ENCODE assay signal across 8 cellular contexts in genomic region chr6:24667378-24667803, GRCh38. TPM values are rescaled to one million over a fixed set of nuclear protein-coding genes. Genes with fewer than 3 reads are reported as not detected.
DNase-seq lines count a peak whose midpoint lies in the region; ATAC-seq and TF ChIP-seq lines count a peak whose summit lies in the region.

No MANE protein-coding gene starts in this region.

- TF ChIP-seq CTCF in AG09309 (IDR thresholded peaks at IDR 0.05; ENCODE audit: control insufficient read depth, insufficient read depth, low read depth, low read length, missing control alignments) (no peak), colonic mucosa (IDR thresholded peaks at IDR 0.05) (no peak)

- H3K27me3 ChIP-seq in NT2/D1 (ENCODE audit: insufficient read depth, insufficient read length) (no peaks in the 10 kb centered on the region), colonic mucosa (no peaks in the 10 kb centered on the region)

- H3K36me3 ChIP-seq in NT2/D1 (ENCODE audit: insufficient read depth, insufficient read length, low read length) (peaks cover 34% of the 10 kb centered on the region), colonic mucosa (no peaks in the 10 kb centered on the region)

- DNase-seq in AG09309 (ENCODE audit: low read depth) (no peak), NT2/D1 (ENCODE audit: low read depth, low spot score) (no peak), colonic mucosa (peak; percentile 76), midbrain (lab: John Stamatoyannopoulos, UW) (peak; percentile 33), amygdala (lab: John Stamatoyannopoulos, UW) (no peak)

- H3K4me1 ChIP-seq in NT2/D1 (ENCODE audit: insufficient read depth, insufficient read length) (no peaks in the 10 kb centered on the region), colonic mucosa (peaks cover 13% of the 10 kb centered on the region)

- H3K9me3 ChIP-seq in NT2/D1 (ENCODE audit: insufficient read depth, low read length), result peaks cover 35% of the 10 kb centered on the region
- no peaks in the 10 kb centered on the region for H3K9me3 ChIP-seq in colonic mucosa

- ATAC-seq in GM19395 (IDR thresholded peaks at IDR 0.05; ENCODE audit: unreplicated experiment) (peak; percentile 4), GM19397 (IDR thresholded peaks at IDR 0.05; ENCODE audit: unreplicated experiment) (no peak), GM18873 (IDR thresholded peaks at IDR 0.05; ENCODE audit: low FRiP score, unreplicated experiment) (no peak)

- H3K9ac ChIP-seq in NT2/D1 (ENCODE audit: insufficient read length, low read depth), result peak overlapping the region; percentile 85
- peak overlapping the region; percentile 75 to 99 for H3K9ac ChIP-seq in colonic mucosa (ENCODE audit: low read depth in 2 of 2, low read length in 2 of 2)

- intact Hi-C loops in colonic mucosa (cut with DNase I), result no loop called here

- peak overlapping the region; percentile 93 for H3K4me3 ChIP-seq in AG09309 (ENCODE audit: control insufficient read depth, low read depth, low read length)
- peak overlapping the region; percentile 92 for H3K4me3 ChIP-seq in NT2/D1 (ENCODE audit: insufficient read length, low read depth)
- peak overlapping the region; percentile 49 for H3K4me3 ChIP-seq in colonic mucosa

- H3K27ac ChIP-seq in colonic mucosa, result peak overlapping the region; percentile 98

RNA-seq across cellular contexts. Expression of gene ACOT13, which starts 0.5 kb away (rescaled TPM):
- total RNA-seq in colonic mucosa, result 10 to 100 TPM; 39.6 to 63.6 TPM

RNA-seq across cellular contexts. Expression of gene TDP2, which starts 0.7 kb away (rescaled TPM):
- 100 to 1,000 TPM; 209 to 408 TPM for total RNA-seq in colonic mucosa

RNA-seq across cellular contexts. Expression of gene KIAA0319, which starts 21.4 kb away (rescaled TPM):
- total RNA-seq in colonic mucosa, result 1 to 10 TPM; 1.2 to 1.7 TPM

RNA-seq across cellular contexts. Expression of gene C6orf62, which starts 51.6 kb away (rescaled TPM):
- total RNA-seq in colonic mucosa, result 10 to 100 TPM; 70.5 to 85.3 TPM

Comparison
In these comparisons a context has a peak if more than half of its experiments do, and no peak if none do; other contexts are left out.
1. DNase-seq: peak in colonic mucosa (single experiment) and midbrain (single experiment); none in AG09309 (single experiment), NT2/D1 (single experiment) and amygdala (0 of 56).
2. Peak in every context shown above with its lines, with median percentiles within 50 percentile points of each other: H3K4me3 ChIP-seq.